In the genomic region with DNA sequence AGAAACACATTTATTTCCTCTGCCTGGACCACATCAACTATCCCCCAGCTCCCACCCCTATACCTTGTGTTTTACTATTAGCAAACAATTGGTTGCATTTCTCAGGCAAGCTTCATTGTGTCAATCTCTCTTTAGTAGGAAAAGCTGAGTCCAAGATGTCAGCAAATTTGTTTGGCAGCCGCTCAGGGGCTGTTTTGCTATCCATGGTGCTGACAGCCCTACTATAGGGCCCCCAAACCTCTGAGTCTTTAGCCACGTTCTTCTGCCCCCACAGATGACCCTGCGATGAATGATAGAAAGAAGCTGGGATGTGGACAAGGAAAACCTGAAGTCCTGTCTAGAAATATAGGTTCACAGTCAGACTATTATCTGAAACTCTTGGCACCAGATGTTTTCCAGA, we compare ENCODE assay signal across 1 cellular context.
TF ChIP-seq lines count a peak whose summit lies in the region.

No MANE protein-coding gene starts in this region.

TF ChIP-seq in HEK293, 187 proteins besides CTCF, POLR2A, EP300 and RAD21 (continued from another document):
- TF ChIP-seq, protein P1, sequence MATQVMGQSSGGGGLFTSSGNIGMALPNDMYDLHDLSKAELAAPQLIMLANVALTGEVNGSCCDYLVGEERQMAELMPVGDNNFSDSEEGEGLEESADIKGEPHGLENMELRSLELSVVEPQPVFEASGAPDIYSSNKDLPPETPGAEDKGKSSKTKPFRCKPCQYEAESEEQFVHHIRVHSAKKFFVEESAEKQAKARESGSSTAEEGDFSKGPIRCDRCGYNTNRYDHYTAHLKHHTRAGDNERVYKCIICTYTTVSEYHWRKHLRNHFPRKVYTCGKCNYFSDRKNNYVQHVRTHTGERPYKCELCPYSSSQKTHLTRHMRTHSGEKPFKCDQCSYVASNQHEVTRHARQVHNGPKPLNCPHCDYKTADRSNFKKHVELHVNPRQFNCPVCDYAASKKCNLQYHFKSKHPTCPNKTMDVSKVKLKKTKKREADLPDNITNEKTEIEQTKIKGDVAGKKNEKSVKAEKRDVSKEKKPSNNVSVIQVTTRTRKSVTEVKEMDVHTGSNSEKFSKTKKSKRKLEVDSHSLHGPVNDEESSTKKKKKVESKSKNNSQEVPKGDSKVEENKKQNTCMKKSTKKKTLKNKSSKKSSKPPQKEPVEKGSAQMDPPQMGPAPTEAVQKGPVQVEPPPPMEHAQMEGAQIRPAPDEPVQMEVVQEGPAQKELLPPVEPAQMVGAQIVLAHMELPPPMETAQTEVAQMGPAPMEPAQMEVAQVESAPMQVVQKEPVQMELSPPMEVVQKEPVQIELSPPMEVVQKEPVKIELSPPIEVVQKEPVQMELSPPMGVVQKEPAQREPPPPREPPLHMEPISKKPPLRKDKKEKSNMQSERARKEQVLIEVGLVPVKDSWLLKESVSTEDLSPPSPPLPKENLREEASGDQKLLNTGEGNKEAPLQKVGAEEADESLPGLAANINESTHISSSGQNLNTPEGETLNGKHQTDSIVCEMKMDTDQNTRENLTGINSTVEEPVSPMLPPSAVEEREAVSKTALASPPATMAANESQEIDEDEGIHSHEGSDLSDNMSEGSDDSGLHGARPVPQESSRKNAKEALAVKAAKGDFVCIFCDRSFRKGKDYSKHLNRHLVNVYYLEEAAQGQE (tag by site-specific recombination; IDR thresholded peaks at IDR 0.05) = peak; percentile 91
- TF ChIP-seq ZNF404 (tag by site-specific recombination; IDR thresholded peaks at IDR 0.05) (no peak), ZNF266 (tag by site-specific recombination; IDR thresholded peaks at IDR 0.05; ENCODE audit: low read depth) (no peak)
- TF ChIP-seq, protein P2, sequence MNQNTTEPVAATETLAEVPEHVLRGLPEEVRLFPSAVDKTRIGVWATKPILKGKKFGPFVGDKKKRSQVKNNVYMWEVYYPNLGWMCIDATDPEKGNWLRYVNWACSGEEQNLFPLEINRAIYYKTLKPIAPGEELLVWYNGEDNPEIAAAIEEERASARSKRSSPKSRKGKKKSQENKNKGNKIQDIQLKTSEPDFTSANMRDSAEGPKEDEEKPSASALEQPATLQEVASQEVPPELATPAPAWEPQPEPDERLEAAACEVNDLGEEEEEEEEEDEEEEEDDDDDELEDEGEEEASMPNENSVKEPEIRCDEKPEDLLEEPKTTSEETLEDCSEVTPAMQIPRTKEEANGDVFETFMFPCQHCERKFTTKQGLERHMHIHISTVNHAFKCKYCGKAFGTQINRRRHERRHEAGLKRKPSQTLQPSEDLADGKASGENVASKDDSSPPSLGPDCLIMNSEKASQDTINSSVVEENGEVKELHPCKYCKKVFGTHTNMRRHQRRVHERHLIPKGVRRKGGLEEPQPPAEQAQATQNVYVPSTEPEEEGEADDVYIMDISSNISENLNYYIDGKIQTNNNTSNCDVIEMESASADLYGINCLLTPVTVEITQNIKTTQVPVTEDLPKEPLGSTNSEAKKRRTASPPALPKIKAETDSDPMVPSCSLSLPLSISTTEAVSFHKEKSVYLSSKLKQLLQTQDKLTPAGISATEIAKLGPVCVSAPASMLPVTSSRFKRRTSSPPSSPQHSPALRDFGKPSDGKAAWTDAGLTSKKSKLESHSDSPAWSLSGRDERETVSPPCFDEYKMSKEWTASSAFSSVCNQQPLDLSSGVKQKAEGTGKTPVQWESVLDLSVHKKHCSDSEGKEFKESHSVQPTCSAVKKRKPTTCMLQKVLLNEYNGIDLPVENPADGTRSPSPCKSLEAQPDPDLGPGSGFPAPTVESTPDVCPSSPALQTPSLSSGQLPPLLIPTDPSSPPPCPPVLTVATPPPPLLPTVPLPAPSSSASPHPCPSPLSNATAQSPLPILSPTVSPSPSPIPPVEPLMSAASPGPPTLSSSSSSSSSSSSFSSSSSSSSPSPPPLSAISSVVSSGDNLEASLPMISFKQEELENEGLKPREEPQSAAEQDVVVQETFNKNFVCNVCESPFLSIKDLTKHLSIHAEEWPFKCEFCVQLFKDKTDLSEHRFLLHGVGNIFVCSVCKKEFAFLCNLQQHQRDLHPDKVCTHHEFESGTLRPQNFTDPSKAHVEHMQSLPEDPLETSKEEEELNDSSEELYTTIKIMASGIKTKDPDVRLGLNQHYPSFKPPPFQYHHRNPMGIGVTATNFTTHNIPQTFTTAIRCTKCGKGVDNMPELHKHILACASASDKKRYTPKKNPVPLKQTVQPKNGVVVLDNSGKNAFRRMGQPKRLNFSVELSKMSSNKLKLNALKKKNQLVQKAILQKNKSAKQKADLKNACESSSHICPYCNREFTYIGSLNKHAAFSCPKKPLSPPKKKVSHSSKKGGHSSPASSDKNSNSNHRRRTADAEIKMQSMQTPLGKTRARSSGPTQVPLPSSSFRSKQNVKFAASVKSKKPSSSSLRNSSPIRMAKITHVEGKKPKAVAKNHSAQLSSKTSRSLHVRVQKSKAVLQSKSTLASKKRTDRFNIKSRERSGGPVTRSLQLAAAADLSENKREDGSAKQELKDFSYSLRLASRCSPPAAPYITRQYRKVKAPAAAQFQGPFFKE (tag by site-specific recombination; IDR thresholded peaks at IDR 0.05; ENCODE audit: borderline replicate concordance) = no peak
- TF ChIP-seq, protein P3, sequence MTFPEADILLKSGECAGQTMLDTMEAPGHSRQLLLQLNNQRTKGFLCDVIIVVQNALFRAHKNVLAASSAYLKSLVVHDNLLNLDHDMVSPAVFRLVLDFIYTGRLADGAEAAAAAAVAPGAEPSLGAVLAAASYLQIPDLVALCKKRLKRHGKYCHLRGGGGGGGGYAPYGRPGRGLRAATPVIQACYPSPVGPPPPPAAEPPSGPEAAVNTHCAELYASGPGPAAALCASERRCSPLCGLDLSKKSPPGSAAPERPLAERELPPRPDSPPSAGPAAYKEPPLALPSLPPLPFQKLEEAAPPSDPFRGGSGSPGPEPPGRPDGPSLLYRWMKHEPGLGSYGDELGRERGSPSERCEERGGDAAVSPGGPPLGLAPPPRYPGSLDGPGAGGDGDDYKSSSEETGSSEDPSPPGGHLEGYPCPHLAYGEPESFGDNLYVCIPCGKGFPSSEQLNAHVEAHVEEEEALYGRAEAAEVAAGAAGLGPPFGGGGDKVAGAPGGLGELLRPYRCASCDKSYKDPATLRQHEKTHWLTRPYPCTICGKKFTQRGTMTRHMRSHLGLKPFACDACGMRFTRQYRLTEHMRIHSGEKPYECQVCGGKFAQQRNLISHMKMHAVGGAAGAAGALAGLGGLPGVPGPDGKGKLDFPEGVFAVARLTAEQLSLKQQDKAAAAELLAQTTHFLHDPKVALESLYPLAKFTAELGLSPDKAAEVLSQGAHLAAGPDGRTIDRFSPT (tag by site-specific recombination; IDR thresholded peaks at IDR 0.05) = no peak
- TF ChIP-seq, protein P4, sequence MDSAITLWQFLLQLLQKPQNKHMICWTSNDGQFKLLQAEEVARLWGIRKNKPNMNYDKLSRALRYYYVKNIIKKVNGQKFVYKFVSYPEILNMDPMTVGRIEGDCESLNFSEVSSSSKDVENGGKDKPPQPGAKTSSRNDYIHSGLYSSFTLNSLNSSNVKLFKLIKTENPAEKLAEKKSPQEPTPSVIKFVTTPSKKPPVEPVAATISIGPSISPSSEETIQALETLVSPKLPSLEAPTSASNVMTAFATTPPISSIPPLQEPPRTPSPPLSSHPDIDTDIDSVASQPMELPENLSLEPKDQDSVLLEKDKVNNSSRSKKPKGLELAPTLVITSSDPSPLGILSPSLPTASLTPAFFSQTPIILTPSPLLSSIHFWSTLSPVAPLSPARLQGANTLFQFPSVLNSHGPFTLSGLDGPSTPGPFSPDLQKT (IDR thresholded peaks at IDR 0.05; ENCODE audit: borderline replicate concordance, low read depth, low read length) = no peak
